Comparison of ENCODE assay signal across 8 cellular contexts in genomic region chr11:85941380-85941973, GRCh38.
DNase-seq lines count a peak whose midpoint lies in the region; ATAC-seq, FAIRE-seq and TF ChIP-seq lines count a peak whose summit lies in the region.

No MANE protein-coding gene starts in this region.

- CTCF ChIA-PET in mammary epithelial cell (lab: Charles Lee; ENCODE audit: low non-redundant PET), result no interaction called here

- H3K27ac ChIP-seq in mammary epithelial cell (ENCODE audit: insufficient read depth, low read depth, low read length) (no peak overlapping the region), kidney (ENCODE audit: low read depth in 2 of 2, low read length in 2 of 2) (no peak overlapping the region)

- no peak overlapping the region for H2AFZ ChIP-seq in mammary epithelial cell (ENCODE audit: low read depth, low read length)

- H3K4me1 ChIP-seq in mammary epithelial cell (ENCODE audit: insufficient read depth, low read length) (peaks cover 4% of the 10 kb centered on the region), kidney (ENCODE audit: control insufficient read depth in 1 of 2, insufficient read depth in 1 of 2, low read depth in 1 of 2, low read length in 2 of 2) (peaks cover 0 to 3% of the 10 kb centered on the region in 2 donors)

- H3K27me3 ChIP-seq in mammary epithelial cell (ENCODE audit: insufficient read depth, low read length), result no peaks in the 10 kb centered on the region

- intact Hi-C loops in mammary epithelial cell (cut with micrococcal nuclease), result loop anchor here (1.0 to 5.0 kb wide), 6 partner anchors 87 to 476 kb away; no protein-coding TSS in a partner anchor
- intact Hi-C loops in kidney (cut with DNase I), result loop anchor here (10.0 kb wide), 1 partner anchor 273 kb away; no protein-coding TSS in a partner anchor

- in situ Hi-C loops in mammary epithelial cell (cut with MboI; ENCODE audit: low sequenced_read_pairs in 2 of 2), result loop anchor here in 1 of 2 donors (25.0 kb wide), 1 partner anchor 471 kb away; no protein-coding TSS in a partner anchor

- H3K4me3 ChIP-seq in mammary epithelial cell (replicated peaks in 1 of 3; ENCODE audit: insufficient read depth in 1 of 3, low read depth in 2 of 3, low read length in 3 of 3) (no peak overlapping the region), kidney (ENCODE audit: low read length in 2 of 2) (no peak overlapping the region)

- dilution Hi-C loops in mammary epithelial cell (cut with HindIII; ENCODE audit: low sequenced_read_pairs), result no loop called here

- no peaks in the 10 kb centered on the region for H4K20me1 ChIP-seq in mammary epithelial cell (ENCODE audit: insufficient read depth, low read length)

- ATAC-seq in HG03520 (IDR thresholded peaks at IDR 0.05; ENCODE audit: unreplicated experiment), result peak; percentile 64
- ATAC-seq in stimulated activated naive CD8-positive, alpha-beta T cell treated with anti-CD3 and anti-CD28 coated beads, Interleukin-15, Interleukin-2, amounts not matched to agents 100 U/mL and 50 U/mL, for 24 hours, result peak; percentile 60
- no peak for ATAC-seq in GM19023 (IDR thresholded peaks at IDR 0.05; ENCODE audit: unreplicated experiment)

- no peaks in the 10 kb centered on the region for H3K79me2 ChIP-seq in mammary epithelial cell (ENCODE audit: insufficient read depth, low read length)

- no peak for FAIRE-seq in kidney (lab: Jason Lieb, UNC)

- H3K36me3 ChIP-seq in mammary epithelial cell (ENCODE audit: insufficient read depth, low read length) (no peaks in the 10 kb centered on the region), kidney (ENCODE audit: control insufficient read depth in 1 of 2, insufficient read depth in 2 of 2, low read length in 2 of 2) (no peaks in the 10 kb centered on the region)

- peak; percentile 35 for DNase-seq in activated T-cell treated with anti-CD3 and anti-CD28 coated beads for 48 hours (ENCODE audit: low read depth)
- no peak for DNase-seq in activated T-cell treated with anti-CD3 and anti-CD28 coated beads for 4 hours
- DNase-seq in OCI-M1 (lab: John Stamatoyannopoulos, UW), result peak; percentile 94
- peak; percentile 46 for DNase-seq in mammary epithelial cell
- no peak for DNase-seq in kidney
- peak; percentile 46 for DNase-seq in stimulated activated naive CD8-positive, alpha-beta T cell treated with anti-CD3 and anti-CD28 coated beads, Interleukin-15, Interleukin-2, amounts not matched to agents 100 U/mL and 50 U/mL, for 24 hours

- H3K9ac ChIP-seq in mammary epithelial cell (ENCODE audit: insufficient read depth, low read length), result no peak overlapping the region
- H3K9ac ChIP-seq in kidney (ENCODE audit: low read length in 2 of 2), result no peak overlapping the region

- TF ChIP-seq CTCF in mammary epithelial cell (conservative IDR thresholded peaks at IDR 0.05 in 1 of 2, IDR thresholded peaks at IDR 0.05 in 1 of 2; ENCODE audit: extremely low read depth in 1 of 2, insufficient read depth in 1 of 2, low read depth in 1 of 2, low read length in 2 of 2) (peak; percentile 57 to 78), kidney (IDR thresholded peaks at IDR 0.05; ENCODE audit: borderline replicate concordance, extremely low read depth, insufficient read depth) (peak; percentile 67)

- 38% methylated on average over 6 of the region's 6 CpGs for WGBS in mammary epithelial cell (ENCODE audit: low coverage, missing lambda C conversion rate)

- H3K4me2 ChIP-seq in mammary epithelial cell (ENCODE audit: insufficient read depth, low read depth, low read length), result no peak overlapping the region

- BruUV-seq in mammary epithelial cell (replicated peaks; lab: Mats Ljungman, UMichigan), result no TSS peak

- H3K9me3 ChIP-seq in mammary epithelial cell (replicated peaks; ENCODE audit: insufficient read depth, low read length), result no peaks in the 10 kb centered on the region
- no peaks in the 10 kb centered on the region for H3K9me3 ChIP-seq in kidney (ENCODE audit: control insufficient read depth in 1 of 2, low read length in 2 of 2)

Comparison
In these comparisons a context has a peak if more than half of its experiments do, and no peak if none do; other contexts are left out.
1. DNase-seq: peak in activated T-cell treated with anti-CD3 and anti-CD28 coated beads for 48 hours (single experiment), OCI-M1 (single experiment), mammary epithelial cell (single experiment) and stimulated activated naive CD8-positive, alpha-beta T cell treated with anti-CD3 and anti-CD28 coated beads, Interleukin-15, Interleukin-2, amounts not matched to agents 100 U/mL and 50 U/mL, for 24 hours (single experiment); none in activated T-cell treated with anti-CD3 and anti-CD28 coated beads for 4 hours (single experiment) and kidney (single experiment).